Comparison of ENCODE assay signal across 8 cellular contexts in the genomic region with DNA sequence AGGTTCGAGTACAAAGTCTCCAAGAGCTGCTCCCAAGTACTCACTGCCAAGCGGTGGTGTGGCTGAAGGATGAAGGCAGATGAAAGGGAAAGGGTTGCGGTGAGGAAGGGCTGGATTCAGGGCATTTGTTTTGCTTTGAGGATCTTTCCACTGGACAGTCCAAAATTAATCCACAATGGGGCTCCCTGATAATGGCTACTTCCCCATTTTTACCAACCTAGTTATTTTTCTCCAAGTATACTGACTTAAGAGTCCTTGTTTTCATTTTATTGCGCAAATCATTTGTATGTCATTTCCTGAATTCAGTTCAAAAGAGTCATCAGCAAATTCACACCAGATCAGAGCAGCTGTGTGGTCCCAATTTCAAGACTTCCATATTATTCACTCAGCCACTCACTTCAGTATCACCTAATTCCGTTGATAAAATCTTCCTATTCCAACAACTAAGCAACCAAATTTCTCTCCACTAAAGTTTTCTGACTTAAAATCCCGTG. TPM values are rescaled to one million over a fixed set of nuclear protein-coding genes. Genes with fewer than 3 reads are reported as not detected.
A peak's percentile ranks its signal among the peaks of the same experiment; 100 is the strongest.
DNase-seq lines count a peak whose midpoint lies in the region; ATAC-seq and TF ChIP-seq lines count a peak whose summit lies in the region.

No MANE protein-coding gene starts in this region.

- H3K79me2 ChIP-seq in MM.1S (ENCODE audit: low read length), result peaks cover 34% of the 10 kb centered on the region

- H3K27ac ChIP-seq in BLaER1, result peak overlapping the region; percentile 89
- H3K27ac ChIP-seq in MM.1S (ENCODE audit: low read length), result no peak overlapping the region
- H3K27ac ChIP-seq in urinary bladder (ENCODE audit: low read depth), result peak overlapping the region; percentile 92

- H4K20me1 ChIP-seq in BLaER1 (peaks cover 24% of the 10 kb centered on the region; the same call in 1 of the 2 replicates), MM.1S (ENCODE audit: insufficient read depth, low read length) (no peaks in the 10 kb centered on the region)

- H3K4me3 ChIP-seq in BLaER1 (peak overlapping the region; percentile 82), MM.1S (ENCODE audit: low read length) (peak overlapping the region; percentile 54), cardiac fibroblast (replicated peaks in 1 of 2; ENCODE audit: low read depth in 2 of 2, low read length in 2 of 2) (peak overlapping the region; percentile 36 to 81), lower leg skin (ENCODE audit: low read depth, poor library complexity, severe bottlenecking) (peak overlapping the region; percentile 55), urinary bladder (ENCODE audit: low read depth, low read length) (peak overlapping the region; percentile 90)

- H3K9me3 ChIP-seq in BLaER1, result peaks cover 17% of the 10 kb centered on the region; the same call in 1 of the 2 replicates
- H3K9me3 ChIP-seq in MM.1S (replicated peaks; ENCODE audit: insufficient read depth, low read length), result no peaks in the 10 kb centered on the region

- H3K36me3 ChIP-seq in BLaER1 (peaks cover 7% of the 10 kb centered on the region; the same call in 1 of the 2 replicates), MM.1S (replicated peaks; ENCODE audit: insufficient read depth, low read length) (no peaks in the 10 kb centered on the region), urinary bladder (ENCODE audit: insufficient read depth) (no peaks in the 10 kb centered on the region)

- H3K27me3 ChIP-seq in BLaER1 (no peaks in the 10 kb centered on the region), MM.1S (replicated peaks; ENCODE audit: insufficient read depth, low read length) (0 out of 2 replicates have a peak, but pooled peaks cover 3% of the 10 kb centered on the region)

- H2AFZ ChIP-seq in MM.1S (ENCODE audit: low read length), result peak overlapping the region; percentile 82

- H3F3A ChIP-seq in MM.1S (ENCODE audit: insufficient read depth, low read length), result peaks cover 10% of the 10 kb centered on the region

- no peak for TF ChIP-seq CTCF in MM.1S (IDR thresholded peaks at IDR 0.05; ENCODE audit: low read length)
- no peak for TF ChIP-seq CTCF in cardiac fibroblast (IDR thresholded peaks at IDR 0.05; ENCODE audit: low read depth, low read length)
- no peak for TF ChIP-seq CTCF in lower leg skin (IDR thresholded peaks at IDR 0.05)

- H3K9ac ChIP-seq in BLaER1 (peak overlapping the region; percentile 93), MM.1S (ENCODE audit: low read length) (no peak overlapping the region)

- H3K4me1 ChIP-seq in BLaER1 (peaks cover 20% of the 10 kb centered on the region), MM.1S (ENCODE audit: low read length) (peaks cover 7% of the 10 kb centered on the region), urinary bladder (ENCODE audit: insufficient read depth) (no peaks in the 10 kb centered on the region)

- intact Hi-C loops in lower leg skin (cut with DNase I; ENCODE audit: low total_unique reads), result no loop called here

- no peaks in the 10 kb centered on the region for H3K9me2 ChIP-seq in MM.1S (replicated peaks; ENCODE audit: insufficient read depth, low read length)

- H3K4me2 ChIP-seq in BLaER1 (peak overlapping the region; percentile 83), MM.1S (ENCODE audit: low read depth, low read length) (peak overlapping the region; percentile 66)

- no peak for DNase-seq in MM.1S
- DNase-seq in cardiac fibroblast (ENCODE audit: low read depth in 2 of 2), result peak; percentile 70 to 89
- no peak for DNase-seq in lower leg skin (ENCODE audit: low spot score in 2 of 2)
- no peak for DNase-seq in inferior parietal cortex (ENCODE audit: extremely low spot score)

- WGBS in lower leg skin, 2 donors, result 41 to 43% methylated on average over 6 of the region's 6 CpGs
- WGBS in urinary bladder, result 59% methylated on average over 6 of the region's 6 CpGs

- TF ChIP-seq POLR2A in lower leg skin (IDR thresholded peaks at IDR 0.05), result no peak

- ATAC-seq in HG02610 (IDR thresholded peaks at IDR 0.05; ENCODE audit: unreplicated experiment), result no peak
- ATAC-seq in HG03097 (IDR thresholded peaks at IDR 0.05; ENCODE audit: low FRiP score, unreplicated experiment), result no peak

RNA-seq across cellular contexts. Expression of a gene that starts 0.5 kb away (rescaled TPM):
- total RNA-seq in lower leg skin, result 10 to 100 TPM in 3 of 4 donors, 1 to 10 TPM in 1; 8.7 to 22.9 (median 11.8) TPM
- 81.0 TPM for total RNA-seq in urinary bladder
- 41.1 TPM for polyA plus RNA-seq in urinary bladder

Comparison
In these comparisons a context has a peak if more than half of its experiments do, and no peak if none do; other contexts are left out.
1. DNase-seq: peak in cardiac fibroblast (2 of 2); none in MM.1S (single experiment), lower leg skin (0 of 2) and inferior parietal cortex (single experiment).
2. Peak in every context shown above with its lines, with median percentiles within 50 percentile points of each other: H3K4me3 ChIP-seq.